ENCODE assay signal across 8 cellular contexts in genomic region chr5:177425196-177425800, GRCh38. TPM values are rescaled to one million over a fixed set of nuclear protein-coding genes. Genes with fewer than 3 reads are reported as not detected.
DNase-seq lines count a peak whose midpoint lies in the region; ATAC-seq and TF ChIP-seq lines count a peak whose summit lies in the region.

No MANE protein-coding gene starts in this region.

- ATAC-seq in activated T-cell treated with anti-CD3 and anti-CD28 coated beads, Interleukin-2, amount 50 U/mL, for 72 hours (replicated peaks in 1 of 2) = no peak
- no peak for ATAC-seq in right lobe of liver
- ATAC-seq in GM21619 (IDR thresholded peaks at IDR 0.05; ENCODE audit: unreplicated experiment) = no peak
- no peak for ATAC-seq in GM21526 (IDR thresholded peaks at IDR 0.05; ENCODE audit: low FRiP score, unreplicated experiment)

- H3K4me3 ChIP-seq in ascending aorta (peak overlapping the region; percentile 46 to 62), right lobe of liver (peak overlapping the region; percentile 44 to 60 (median 53)), thyroid gland (replicated peaks in 1 of 3) (peak overlapping the region in 2 of 3 donors; percentile 2 to 42)

- 42% methylated on average over 12 of the region's 13 CpGs for WGBS in right lobe of liver (ENCODE audit: insufficient coverage, low coverage, low lambda C conversion rate, missing lambda C conversion rate)
- 47 to 48% methylated on average over 13 of the region's 13 CpGs for WGBS in thyroid gland, 2 donors

- no peak for DNase-seq in activated T-cell treated with anti-CD3 and anti-CD28 coated beads, Interleukin-2, amount 50 U/mL, for 72 hours
- no peak for DNase-seq in activated T-cell treated with anti-CD3 and anti-CD28 coated beads, Interleukin-2, amount 50 U/mL, for 48 hours
- no peak for DNase-seq in ascending aorta (ENCODE audit: low spot score in 2 of 2)
- no peak for DNase-seq in right lobe of liver
- peak; percentile 49 to 50 for DNase-seq in thyroid gland
- no peak for DNase-seq in GM13977 (ENCODE audit: low spot score)

- H3K36me3 ChIP-seq in ascending aorta (peaks cover 0 to 2% of the 10 kb centered on the region in 2 donors), right lobe of liver (no peaks in the 10 kb centered on the region), thyroid gland (no peaks in the 10 kb centered on the region)

- peak overlapping the region; percentile 86 for H3K27ac Mint-ChIP-seq in activated T-cell treated with anti-CD3 and anti-CD28 coated beads, Interleukin-2, amount 50 U/mL, for 72 hours

- TF ChIP-seq CTCF in ascending aorta (IDR thresholded peaks at IDR 0.05) = no peak
- no peak for TF ChIP-seq CTCF in right lobe of liver (IDR thresholded peaks at IDR 0.05)
- no peak for TF ChIP-seq CTCF in thyroid gland (IDR thresholded peaks at IDR 0.05)
- TF ChIP-seq CTCF in GM13977 (IDR thresholded peaks at IDR 0.05; ENCODE audit: extremely low read depth, insufficient read depth, missing control alignments) = no peak

- H3K4me1 ChIP-seq in ascending aorta (peaks cover 14 to 15% of the 10 kb centered on the region in 2 donors), right lobe of liver (peaks cover 0 to 14% (median 0%) of the 10 kb centered on the region in 4 donors), thyroid gland (peaks cover 13% of the 10 kb centered on the region in 2 donors)

- no peaks in the 10 kb centered on the region for H3K27me3 Mint-ChIP-seq in activated T-cell treated with anti-CD3 and anti-CD28 coated beads, Interleukin-2, amount 50 U/mL, for 72 hours (ENCODE audit: low read depth)

- peaks cover 2 to 6% of the 10 kb centered on the region in 2 donors for H3K36me3 Mint-ChIP-seq in activated T-cell treated with anti-CD3 and anti-CD28 coated beads, Interleukin-2, amount 50 U/mL, for 72 hours (ENCODE audit: insufficient read depth in 2 of 2)

- in situ Hi-C loops in GM13977 (cut with MboI; ENCODE audit: low pct_unique_long_range_greater_than_20kb, low sequenced_read_pairs, unreplicated experiment) = no loop called here

- intact Hi-C loops in ascending aorta (cut with DNase I) = loop anchor here (10.0 kb wide), 1 partner anchor 780 kb away; the partner anchor contains the start of gene HNRNPAB
- intact Hi-C loops in right lobe of liver (cut with DNase I) = no loop called here
- intact Hi-C loops in thyroid gland (cut with DNase I) = no loop called here

- peaks cover 37% of the 10 kb centered on the region for H3K4me1 Mint-ChIP-seq in activated T-cell treated with anti-CD3 and anti-CD28 coated beads, Interleukin-2, amount 50 U/mL, for 72 hours (ENCODE audit: low read depth)

- H3K27me3 ChIP-seq in ascending aorta (no peaks in the 10 kb centered on the region), right lobe of liver (no peaks in the 10 kb centered on the region), thyroid gland (no peaks in the 10 kb centered on the region)

- H3K9me3 ChIP-seq in ascending aorta = no peaks in the 10 kb centered on the region
- no peaks in the 10 kb centered on the region for H3K9me3 ChIP-seq in right lobe of liver
- H3K9me3 ChIP-seq in thyroid gland = no peaks in the 10 kb centered on the region

- no peaks in the 10 kb centered on the region for H3K9me3 Mint-ChIP-seq in activated T-cell treated with anti-CD3 and anti-CD28 coated beads, Interleukin-2, amount 50 U/mL, for 72 hours

- H3K4me3 Mint-ChIP-seq in activated T-cell treated with anti-CD3 and anti-CD28 coated beads, Interleukin-2, amount 50 U/mL, for 72 hours = peak overlapping the region; percentile 81 to 88

- no peak for TF ChIP-seq POLR2A in right lobe of liver (IDR thresholded peaks at IDR 0.05)
- no peak for TF ChIP-seq POLR2A in thyroid gland (IDR thresholded peaks at IDR 0.05)

- H3K27ac ChIP-seq in ascending aorta = peak overlapping the region; percentile 82 to 83
- peak overlapping the region; percentile 71 to 88 (median 83) for H3K27ac ChIP-seq in right lobe of liver
- peak overlapping the region; percentile 64 to 92 (median 90) for H3K27ac ChIP-seq in thyroid gland

RNA-seq across cellular contexts. Expression of gene GRK6, which starts 1.2 kb away (rescaled TPM):
- 100 to 1,000 TPM; 133 to 135 TPM for total RNA-seq in activated T-cell treated with anti-CD3 and anti-CD28 coated beads, Interleukin-2, amount 50 U/mL, for 72 hours
- total RNA-seq in ascending aorta = 20.6 TPM
- total RNA-seq in right lobe of liver = 10 to 100 TPM in 3 of 6 experiments, 1 to 10 TPM in 3; 6.1 to 10.8 (median 10.0) TPM
- total RNA-seq in thyroid gland = 10 to 100 TPM; 14.0 to 27.8 (median 18.8) TPM

RNA-seq across cellular contexts. Expression of gene F12, which starts 15.9 kb away (rescaled TPM):
- 1 to 10 TPM; 6.5 to 6.7 TPM for total RNA-seq in activated T-cell treated with anti-CD3 and anti-CD28 coated beads, Interleukin-2, amount 50 U/mL, for 72 hours
- total RNA-seq in ascending aorta (not detected), right lobe of liver (100 to 1,000 TPM; 236 to 518 (median 365) TPM), thyroid gland (1 to 10 TPM in 2 of 4 donors, under 1 TPM in 1, not detected in 1; 0.42 to 2.6 (median 1.1) TPM)

RNA-seq across cellular contexts. Expression of gene PRR7, which starts 21.3 kb away (rescaled TPM):
- 10 to 100 TPM; 12.1 to 16.0 TPM for total RNA-seq in activated T-cell treated with anti-CD3 and anti-CD28 coated beads, Interleukin-2, amount 50 U/mL, for 72 hours
- total RNA-seq in ascending aorta = 18.1 TPM
- 10 to 100 TPM in 1 of 6 experiments, 1 to 10 TPM in 3, under 1 TPM in 2; 0.15 to 13.0 (median 1.9) TPM for total RNA-seq in right lobe of liver
- total RNA-seq in thyroid gland = 1 to 10 TPM; 1.4 to 4.7 (median 4.2) TPM

RNA-seq across cellular contexts. Expression of gene PFN3, which starts 24.8 kb away (rescaled TPM):
- total RNA-seq in activated T-cell treated with anti-CD3 and anti-CD28 coated beads, Interleukin-2, amount 50 U/mL, for 72 hours = not detected
- total RNA-seq in ascending aorta = not detected
- not detected for total RNA-seq in right lobe of liver
- not detected for total RNA-seq in thyroid gland

RNA-seq across cellular contexts. Expression of gene SLC34A1, which starts 41.1 kb away (rescaled TPM):
- under 1 TPM; 0.19 to 0.21 TPM for total RNA-seq in activated T-cell treated with anti-CD3 and anti-CD28 coated beads, Interleukin-2, amount 50 U/mL, for 72 hours
- not detected for total RNA-seq in ascending aorta
- 1 to 10 TPM in 3 of 6 experiments, under 1 TPM in 2, not detected in 1; 0.12 to 5.3 (median 1.6) TPM for total RNA-seq in right lobe of liver
- total RNA-seq in thyroid gland = not detected

Comparison
In these comparisons a context has a peak if more than half of its experiments do, and no peak if none do; other contexts are left out.
1. DNase-seq: peak in thyroid gland (2 of 2); none in activated T-cell treated with anti-CD3 and anti-CD28 coated beads, Interleukin-2, amount 50 U/mL, for 72 hours (0 of 2), activated T-cell treated with anti-CD3 and anti-CD28 coated beads, Interleukin-2, amount 50 U/mL, for 48 hours (0 of 2), ascending aorta (0 of 2), right lobe of liver (0 of 3) and GM13977 (single experiment).
2. RNA of gene F12, which starts 15.9 kb away (total RNA-seq): 236 to 518 TPM in right lobe of liver; 6.5 to 6.7 TPM in activated T-cell treated with anti-CD3 and anti-CD28 coated beads, Interleukin-2, amount 50 U/mL, for 72 hours, 0.42 to 2.6 TPM in thyroid gland and not detected in ascending aorta (single experiment); every median in the first group is over 10 times any median in the second.
3. Peak in every context shown above with its lines, with median percentiles within 50 percentile points of each other: H3K27ac ChIP-seq and H3K4me3 ChIP-seq.